1 cellular context compared by ENCODE assay signal in the genomic region with DNA sequence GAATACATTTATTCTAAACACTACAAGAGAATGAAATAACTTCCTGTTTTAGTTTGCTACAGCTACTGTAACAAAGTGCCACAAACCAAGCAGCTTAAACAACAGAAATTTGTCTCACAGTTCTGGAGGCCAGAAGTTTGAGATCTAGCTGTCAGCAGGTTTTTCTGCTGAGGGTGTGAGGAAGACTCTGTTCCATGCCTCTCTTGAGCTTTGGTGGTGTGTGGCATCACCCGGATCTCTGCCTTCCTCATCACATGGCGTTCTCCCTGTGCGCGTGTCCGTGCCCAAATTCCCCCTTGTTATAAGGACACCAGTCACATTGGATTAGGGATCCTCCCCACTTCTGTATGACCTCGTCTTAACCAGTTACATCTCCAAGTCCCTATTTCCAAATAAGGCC.
TF ChIP-seq lines count a peak whose summit lies in the region.

No MANE protein-coding gene starts in this region.

TF ChIP-seq in IMR-90, 13 proteins besides CTCF, POLR2A, EP300 and RAD21 (continued from another document):
- TF ChIP-seq CEBPB (IDR thresholded peaks at IDR 0.05; ENCODE audit: low read depth, low read length), result no peak
- TF ChIP-seq MAZ (IDR thresholded peaks at IDR 0.05; ENCODE audit: borderline replicate concordance, low read depth, low read length), result no peak
- TF ChIP-seq CHD1 (IDR thresholded peaks at IDR 0.05; ENCODE audit: low read depth, low read length), result no peak
- no peak for TF ChIP-seq RFX5 (IDR thresholded peaks at IDR 0.05; ENCODE audit: low read depth, low read length)
- TF ChIP-seq, protein P1, sequence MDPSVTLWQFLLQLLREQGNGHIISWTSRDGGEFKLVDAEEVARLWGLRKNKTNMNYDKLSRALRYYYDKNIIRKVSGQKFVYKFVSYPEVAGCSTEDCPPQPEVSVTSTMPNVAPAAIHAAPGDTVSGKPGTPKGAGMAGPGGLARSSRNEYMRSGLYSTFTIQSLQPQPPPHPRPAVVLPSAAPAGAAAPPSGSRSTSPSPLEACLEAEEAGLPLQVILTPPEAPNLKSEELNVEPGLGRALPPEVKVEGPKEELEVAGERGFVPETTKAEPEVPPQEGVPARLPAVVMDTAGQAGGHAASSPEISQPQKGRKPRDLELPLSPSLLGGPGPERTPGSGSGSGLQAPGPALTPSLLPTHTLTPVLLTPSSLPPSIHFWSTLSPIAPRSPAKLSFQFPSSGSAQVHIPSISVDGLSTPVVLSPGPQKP (IDR thresholded peaks at IDR 0.05; ENCODE audit: borderline replicate concordance, low read depth, low read length), result no peak
- TF ChIP-seq MXI1 (IDR thresholded peaks at IDR 0.05; ENCODE audit: borderline replicate concordance, low read depth, low read length), result no peak
- no peak for TF ChIP-seq BHLHE40 (IDR thresholded peaks at IDR 0.05; ENCODE audit: low read depth, low read length)
